ENCODE assay signal across 25 cellular contexts in genomic region chr7:74149556-74149955, GRCh38.
"Had no signal": no experiment of that assay in that cellular context is flagged by ENCODE, and none has a peak within 500 bp of the region (broad histone marks: within the 10 kb centered on the region; RNA-seq: fewer than 3 reads in every experiment).

No MANE protein-coding gene starts in this region.

- H3K9me3 Mint-ChIP-seq: stimulated activated effector memory CD8-positive, alpha-beta T cell treated with anti-CD3 and anti-CD28 coated beads, Interleukin-12 subunit alpha, Interleukin-12 subunit beta, amount 100 ng/mL, for 72 hours had no signal

- H3K36me3 ChIP-seq: gastrocnemius medialis, ovary, sigmoid colon, stomach, tibial artery, upper lobe of left lung had no signal

- H3K4me1 ChIP-seq: gastrocnemius medialis, psoas muscle, sigmoid colon, stomach, tibial artery, upper lobe of left lung had no signal

- H3K4me1 Mint-ChIP-seq: memory B cell; naive thymus-derived CD4-positive, alpha-beta T cell; stimulated activated effector memory CD8-positive, alpha-beta T cell treated with anti-CD3 and anti-CD28 coated beads, Interleukin-12 subunit alpha, Interleukin-12 subunit beta, amount 100 ng/mL, for 72 hours had no signal

- DNase-seq: effector CD8-positive, alpha-beta T cell; endodermal cell; gastrocnemius medialis; head of caudate nucleus; kidney; midbrain; naive thymus-derived CD4-positive, alpha-beta T cell; nephron progenitor cell; occipital lobe; ovary; psoas muscle; right cardiac atrium; sigmoid colon; stimulated activated CD4-positive, alpha-beta T cell treated with anti-CD3 and anti-CD28 coated beads, Interleukin-2, amount 100 ng/mL, for 24 hours; stimulated activated CD4-positive, alpha-beta T cell treated with anti-CD3 and anti-CD28 coated beads, Interleukin-4, amount 100 ng/mL, for 24 hours; stimulated activated naive CD4-positive, alpha-beta T cell treated with Interleukin-2 at 50 U/mL for 16 hours; stomach; tibial artery; upper lobe of left lung had no signal

- H3K27me3 ChIP-seq: gastrocnemius medialis, ovary, sigmoid colon, stomach, tibial artery, upper lobe of left lung had no signal

- H3K4me3 ChIP-seq: gastrocnemius medialis, lung, ovary, psoas muscle, sigmoid colon, stomach, tibial artery, upper lobe of left lung had no signal

- H3K36me3 Mint-ChIP-seq: stimulated activated effector memory CD8-positive, alpha-beta T cell treated with anti-CD3 and anti-CD28 coated beads, Interleukin-12 subunit alpha, Interleukin-12 subunit beta, amount 100 ng/mL, for 72 hours had no signal

- H3K9me3 ChIP-seq: gastrocnemius medialis, ovary, psoas muscle, sigmoid colon, tibial artery, upper lobe of left lung had no signal

- H3K27ac Mint-ChIP-seq: endodermal cell; memory B cell; nephron progenitor cell; stimulated activated effector memory CD8-positive, alpha-beta T cell treated with anti-CD3 and anti-CD28 coated beads, Interleukin-12 subunit alpha, Interleukin-12 subunit beta, amount 100 ng/mL, for 72 hours had no signal

- H3K27ac ChIP-seq: epithelial cell of prostate, gastrocnemius medialis, ovary, psoas muscle, sigmoid colon, stomach, tibial artery, upper lobe of left lung had no signal

- H3K4me3 Mint-ChIP-seq: endodermal cell; memory B cell; naive thymus-derived CD4-positive, alpha-beta T cell; nephron progenitor cell; stimulated activated effector memory CD8-positive, alpha-beta T cell treated with anti-CD3 and anti-CD28 coated beads, Interleukin-12 subunit alpha, Interleukin-12 subunit beta, amount 100 ng/mL, for 72 hours had no signal

- ATAC-seq: esophagus mucosa; gastrocnemius medialis; left lobe of liver; naive thymus-derived CD4-positive, alpha-beta T cell; psoas muscle; right cardiac atrium; stimulated activated effector memory CD8-positive, alpha-beta T cell treated with anti-CD3 and anti-CD28 coated beads, Interleukin-12 subunit alpha, Interleukin-12 subunit beta, amount 100 ng/mL, for 72 hours had no signal
